19 cellular contexts compared by ENCODE assay signal in the genomic region with DNA sequence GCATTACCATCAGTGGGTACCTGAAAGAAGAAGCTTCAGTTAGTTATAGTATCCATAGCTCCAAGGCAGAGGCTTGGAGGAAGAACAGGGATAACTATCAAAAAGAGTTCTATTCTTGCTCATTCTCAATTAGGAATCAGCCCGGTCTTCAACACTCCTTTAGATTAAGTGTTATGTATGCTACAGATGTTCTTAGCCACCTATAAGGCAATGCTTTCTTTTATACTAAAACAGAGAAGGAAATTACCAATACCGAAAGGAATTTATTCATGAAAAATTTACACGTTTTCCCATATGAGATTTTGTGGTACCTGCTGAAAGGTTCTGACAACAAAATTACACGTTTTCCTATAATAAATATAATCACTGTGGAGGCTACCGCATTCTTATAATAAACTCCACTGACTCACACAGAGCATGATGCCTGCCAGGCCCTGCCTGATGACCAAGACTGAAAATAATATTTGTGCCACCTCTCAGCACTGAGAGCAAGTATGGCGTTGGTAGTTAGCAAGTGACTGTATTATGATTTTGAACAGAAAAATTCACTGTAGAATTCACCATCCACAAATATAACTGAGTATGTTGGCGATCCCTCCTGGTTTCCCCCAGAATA. TPM values are rescaled to one million over a fixed set of nuclear protein-coding genes. Genes with fewer than 3 reads are reported as not detected.
DNase-seq lines count a peak whose midpoint lies in the region; ATAC-seq and TF ChIP-seq lines count a peak whose summit lies in the region.
"Had no signal": no experiment of that assay in that cellular context is flagged by ENCODE, and none has a peak within 500 bp of the region (broad histone marks: within the 10 kb centered on the region; RNA-seq: fewer than 3 reads in every experiment).

No MANE protein-coding gene starts in this region.

- H3K56ac ChIP-seq in H9 (ENCODE audit: insufficient read length, low read depth, low read length): no peak overlapping the region

- no peaks in the 10 kb centered on the region for H3K9me3 ChIP-seq in H9 (ENCODE audit: control insufficient read depth, low read depth, low read length)
- H3K9me3 ChIP-seq in BE2C: no peaks in the 10 kb centered on the region
- H3K9me3 ChIP-seq: upper lobe of right lung had no signal

- H3K27ac Mint-ChIP-seq in H9: peak overlapping the region; percentile 73 to 85 (median 78)
- peak overlapping the region; percentile 75 for H3K27ac Mint-ChIP-seq in activated T-helper 17 cell treated with anti-CD3 and anti-CD28 coated beads, Interleukin-2, amount 50 U/mL, for 72 hours
- no peak overlapping the region for H3K27ac Mint-ChIP-seq in stimulated activated effector memory CD8-positive, alpha-beta T cell treated with anti-CD3 and anti-CD28 coated beads, Interleukin-12 subunit alpha, Interleukin-12 subunit beta, amount 100 ng/mL, for 72 hours
- H3K27ac Mint-ChIP-seq: activated CD8-positive, alpha-beta T cell treated with anti-CD3 and anti-CD28 coated beads for 36 hours; activated T-helper 1 cell treated with anti-CD3 and anti-CD28 coated beads, Interleukin-12 subunit alpha, Interleukin-12 subunit beta, Interleukin-2, Interleukin-4 antibody, amounts not matched to agents 30 ng/mL and 10 ng/mL and 1 ng/mL, durations not matched to agents 14 hours and 24 hours and 36 hours had no signal

- no peak overlapping the region for H3K4ac ChIP-seq in H9 (ENCODE audit: low read depth, low read length)

- peaks cover 21% of the 10 kb centered on the region; the same call in 1 of the 2 replicates for H3K4me1 ChIP-seq in H9 (ENCODE audit: insufficient read depth, low read length)
- peaks cover 12% of the 10 kb centered on the region for H3K4me1 ChIP-seq in BE2C

- H3K27me3 ChIP-seq in H9 (ENCODE audit: insufficient read depth, low read length): no peaks in the 10 kb centered on the region
- no peaks in the 10 kb centered on the region for H3K27me3 ChIP-seq in BE2C
- H3K27me3 ChIP-seq: BLaER1 treated with 17β-estradiol and CSF1 and Interleukin-3, amounts not matched to agents 10 nM and 100 nM; upper lobe of right lung had no signal

- peaks cover 57 to 60% of the 10 kb centered on the region in 2 experiments for H3K4me1 Mint-ChIP-seq in H9
- peaks cover 4% of the 10 kb centered on the region for H3K4me1 Mint-ChIP-seq in activated T-helper 17 cell treated with anti-CD3 and anti-CD28 coated beads, Interleukin-2, amount 50 U/mL, for 72 hours
- H3K4me1 Mint-ChIP-seq in stimulated activated effector memory CD8-positive, alpha-beta T cell treated with anti-CD3 and anti-CD28 coated beads, Interleukin-12 subunit alpha, Interleukin-12 subunit beta, amount 100 ng/mL, for 72 hours: no peaks in the 10 kb centered on the region

- H3K18ac ChIP-seq in H9 (ENCODE audit: insufficient read length, low read depth, low read length): no peak overlapping the region

- peaks cover 20 to 24% (median 22%) of the 10 kb centered on the region in 3 experiments for H3K36me3 Mint-ChIP-seq in H9 (ENCODE audit: insufficient read depth in 1 of 3, low read depth in 3 of 3)
- peaks cover 20% of the 10 kb centered on the region for H3K36me3 Mint-ChIP-seq in activated T-helper 17 cell treated with anti-CD3 and anti-CD28 coated beads, Interleukin-2, amount 50 U/mL, for 72 hours (ENCODE audit: low read depth)
- no peaks in the 10 kb centered on the region for H3K36me3 Mint-ChIP-seq in stimulated activated effector memory CD8-positive, alpha-beta T cell treated with anti-CD3 and anti-CD28 coated beads, Interleukin-12 subunit alpha, Interleukin-12 subunit beta, amount 100 ng/mL, for 72 hours

- no peak overlapping the region for H4K91ac ChIP-seq in H9 (ENCODE audit: insufficient read length, low read depth, low read length)

- H3K4me2 ChIP-seq in H9 (ENCODE audit: insufficient read depth, insufficient read length, low read length): no peak overlapping the region
- H3K4me2 ChIP-seq: BLaER1 treated with 17β-estradiol and CSF1 and Interleukin-3, amounts not matched to agents 10 nM and 100 nM had no signal

- no peak overlapping the region for H2BK120ac ChIP-seq in H9 (ENCODE audit: low read depth, low read length, poor library complexity, severe bottlenecking)

- peak; percentile 95 for ATAC-seq in activated T-helper 17 cell treated with anti-CD3 and anti-CD28 coated beads, Interleukin-2, amount 50 U/mL, for 72 hours (replicated peaks)
- peak; percentile 85 for ATAC-seq in stimulated activated effector memory CD8-positive, alpha-beta T cell treated with anti-CD3 and anti-CD28 coated beads, Interleukin-12 subunit alpha, Interleukin-12 subunit beta, amount 100 ng/mL, for 72 hours
- ATAC-seq: activated CD8-positive, alpha-beta T cell treated with anti-CD3 and anti-CD28 coated beads for 36 hours; upper lobe of right lung had no signal

- WGBS in H9 (ENCODE audit: extremely low coverage, insufficient read length, low lambda C conversion rate): no CpG with 5 or more reads among the region's 7 CpGs

- no peak overlapping the region for H2BK12ac ChIP-seq in H9 (ENCODE audit: insufficient read length, low read depth, low read length)

- no peak overlapping the region for H2BK20ac ChIP-seq in H9 (ENCODE audit: low read depth, low read length, poor library complexity, severe bottlenecking)

- no peak overlapping the region for H3K4me3 ChIP-seq in BE2C (ENCODE audit: low read depth, low read length)
- H3K4me3 ChIP-seq: BLaER1 treated with 17β-estradiol and CSF1 and Interleukin-3, amounts not matched to agents 10 nM and 100 nM; upper lobe of right lung had no signal

- no peak overlapping the region for H2AK5ac ChIP-seq in H9 (ENCODE audit: insufficient read length, low read length)

- no peaks in the 10 kb centered on the region for H3K27me3 Mint-ChIP-seq in H9 (ENCODE audit: low read depth)
- H3K27me3 Mint-ChIP-seq in activated T-helper 17 cell treated with anti-CD3 and anti-CD28 coated beads, Interleukin-2, amount 50 U/mL, for 72 hours: no peaks in the 10 kb centered on the region
- H3K27me3 Mint-ChIP-seq: activated CD8-positive, alpha-beta T cell treated with anti-CD3 and anti-CD28 coated beads for 36 hours; naive B cell had no signal

- H2AFZ ChIP-seq in H9 (ENCODE audit: low read length): no peak overlapping the region

- no peak overlapping the region for H2BK5ac ChIP-seq in H9 (ENCODE audit: insufficient read length, low read length)

- H4K8ac ChIP-seq in H9 (replicated peaks; ENCODE audit: insufficient read length, low read depth, low read length): no peak overlapping the region

- peaks cover 7% of the 10 kb centered on the region for H3K79me1 ChIP-seq in H9 (ENCODE audit: insufficient read depth, low read depth, low read length, poor library complexity, severe bottlenecking)

- no peak overlapping the region for H4K5ac ChIP-seq in H9 (ENCODE audit: insufficient read length, low read depth, low read length)

- H3K23ac ChIP-seq in H9 (ENCODE audit: insufficient read length, low read depth, low read length): no peak overlapping the region

- H3K4me3 Mint-ChIP-seq in H9: no peak overlapping the region
- no peak overlapping the region for H3K4me3 Mint-ChIP-seq in activated T-helper 17 cell treated with anti-CD3 and anti-CD28 coated beads, Interleukin-2, amount 50 U/mL, for 72 hours
- H3K4me3 Mint-ChIP-seq in stimulated activated effector memory CD8-positive, alpha-beta T cell treated with anti-CD3 and anti-CD28 coated beads, Interleukin-12 subunit alpha, Interleukin-12 subunit beta, amount 100 ng/mL, for 72 hours: no peak overlapping the region
- H3K4me3 Mint-ChIP-seq: activated CD8-positive, alpha-beta T cell treated with anti-CD3 and anti-CD28 coated beads for 36 hours; activated T-helper 1 cell treated with anti-CD3 and anti-CD28 coated beads, Interleukin-12 subunit alpha, Interleukin-12 subunit beta, Interleukin-2, Interleukin-4 antibody, amounts not matched to agents 30 ng/mL and 10 ng/mL and 1 ng/mL, durations not matched to agents 14 hours and 24 hours and 36 hours; naive B cell had no signal

- no peak overlapping the region for H3K27ac ChIP-seq in H9 (ENCODE audit: insufficient read length, low read depth, low read length)
- H3K27ac ChIP-seq: BLaER1 treated with 17β-estradiol and CSF1 and Interleukin-3, amounts not matched to agents 10 nM and 100 nM; epithelial cell of prostate; upper lobe of right lung had no signal

- no peak overlapping the region for H3K14ac ChIP-seq in H9 (ENCODE audit: insufficient read depth, low read length)

- no peak overlapping the region for H3T11ph ChIP-seq in H9 (ENCODE audit: low read length)

- TF ChIP-seq CTCF in H9 (conservative IDR thresholded peaks at IDR 0.05) (no peak), BE2C (IDR thresholded peaks at IDR 0.05; ENCODE audit: low read depth, low read length) (no peak)

- no peak overlapping the region for H3K9ac ChIP-seq in H9 (ENCODE audit: extremely low read depth, insufficient read length, low read length)
- H3K9ac ChIP-seq: BLaER1 treated with 17β-estradiol and CSF1 and Interleukin-3, amounts not matched to agents 10 nM and 100 nM had no signal

- peaks cover 39% of the 10 kb centered on the region for H3K36me3 ChIP-seq in BE2C

- DNase-seq in H9 (no peak), fibroblast of peridontal ligament (ENCODE audit: extremely low read depth) (peak; percentile 27), BE2C (no peak), NCI-H1436 (lab: John Stamatoyannopoulos, UW) (no peak), NCI-H1048 (lab: John Stamatoyannopoulos, UW) (no peak)
- no peak for DNase-seq in stimulated activated effector memory CD8-positive, alpha-beta T cell treated with anti-CD3 and anti-CD28 coated beads, Interleukin-12 subunit alpha, Interleukin-12 subunit beta, amount 100 ng/mL, for 72 hours (ENCODE audit: low spot score in 2 of 2)
- DNase-seq in activated CD8-positive, alpha-beta memory T cell treated with anti-CD3 and anti-CD28 coated beads, Interleukin-2, amount 50 U/mL, for 48 hours: no peak
- DNase-seq: activated CD8-positive, alpha-beta T cell treated with anti-CD3 and anti-CD28 coated beads for 36 hours; DMS153; naive B cell; NCI-H1694 treated with DMSO at 0.1 percent for 48 hours; posterior cingulate gyrus; small intestine; SW 1271; upper lobe of right lung had no signal

- peaks cover 28% of the 10 kb centered on the region for H3K79me2 ChIP-seq in H9 (ENCODE audit: insufficient read depth, low read length)

- H3K9me3 Mint-ChIP-seq in H9: no peaks in the 10 kb centered on the region
- H3K9me3 Mint-ChIP-seq in activated T-helper 17 cell treated with anti-CD3 and anti-CD28 coated beads, Interleukin-2, amount 50 U/mL, for 72 hours: no peaks in the 10 kb centered on the region
- peaks cover 5% of the 10 kb centered on the region for H3K9me3 Mint-ChIP-seq in stimulated activated effector memory CD8-positive, alpha-beta T cell treated with anti-CD3 and anti-CD28 coated beads, Interleukin-12 subunit alpha, Interleukin-12 subunit beta, amount 100 ng/mL, for 72 hours
- H3K9me3 Mint-ChIP-seq: activated CD8-positive, alpha-beta T cell treated with anti-CD3 and anti-CD28 coated beads for 36 hours; activated T-helper 1 cell treated with anti-CD3 and anti-CD28 coated beads, Interleukin-12 subunit alpha, Interleukin-12 subunit beta, Interleukin-2, Interleukin-4 antibody, amounts not matched to agents 30 ng/mL and 10 ng/mL and 1 ng/mL, durations not matched to agents 14 hours and 24 hours and 36 hours had no signal

- H4K20me1 ChIP-seq in H9 (ENCODE audit: control insufficient read depth, insufficient read depth, insufficient read length): no peaks in the 10 kb centered on the region

- no peaks in the 10 kb centered on the region for H3K23me2 ChIP-seq in H9 (ENCODE audit: insufficient read length, low read depth, low read length, poor library complexity, severe bottlenecking)

- no peak overlapping the region for H2BK15ac ChIP-seq in H9 (ENCODE audit: low read depth, low read length)

RNA-seq across cellular contexts. Expression of a gene that starts 58.3 kb away (rescaled TPM):
- total RNA-seq in H9 (2021): 380 and 386 TPM in 2 replicates
- total RNA-seq in activated T-helper 17 cell treated with anti-CD3 and anti-CD28 coated beads, Interleukin-2, amount 50 U/mL, for 72 hours: 10 to 100 TPM; 20.5 to 46.6 TPM
- polyA plus RNA-seq in BE2C (2012; ENCODE audit: insufficient read depth, insufficient read length, low read depth): 1,123 TPM
